ENCODE assay signal across 8 cellular contexts in the genomic region with DNA sequence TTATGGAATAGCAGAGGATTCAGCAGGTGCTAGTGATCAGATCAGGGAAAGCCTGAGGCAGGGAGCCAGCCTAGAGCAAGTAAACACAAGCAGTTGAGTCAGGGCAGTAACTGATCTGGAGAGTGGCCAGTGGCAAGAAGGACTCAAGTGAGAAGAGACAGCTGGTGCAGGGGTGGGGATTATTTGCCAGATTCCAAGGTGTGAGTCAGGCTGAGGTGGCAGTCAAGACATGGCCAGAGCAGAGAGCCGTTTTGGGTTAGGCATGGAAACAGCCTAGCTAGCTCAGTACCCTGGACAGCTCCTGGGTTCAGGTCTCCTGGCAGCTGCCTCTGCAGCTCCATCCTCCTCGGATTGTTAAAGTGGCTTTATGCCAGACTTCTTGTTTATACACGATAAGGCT.
A peak's percentile ranks its signal among the peaks of the same experiment; 100 is the strongest.
DNase-seq lines count a peak whose midpoint lies in the region; ATAC-seq, FAIRE-seq and TF ChIP-seq lines count a peak whose summit lies in the region.

No MANE protein-coding gene starts in this region.

- no peak for TF ChIP-seq POLR2A in esophagus squamous epithelium (IDR thresholded peaks at IDR 0.05)

- intact Hi-C loops in esophagus squamous epithelium (cut with DNase I): no loop called here
- intact Hi-C loops in kidney (cut with DNase I): no loop called here

- H3K9me3 Mint-ChIP-seq in WTC11: no peaks in the 10 kb centered on the region

- TF ChIP-seq CTCF in LNCaP clone FGC (IDR thresholded peaks at IDR 0.05; ENCODE audit: control insufficient read depth, extremely low read depth, insufficient read depth) (no peak), WTC11 (IDR thresholded peaks at IDR 0.05) (no peak), esophagus squamous epithelium (IDR thresholded peaks at IDR 0.05) (no peak), kidney (IDR thresholded peaks at IDR 0.05; ENCODE audit: borderline replicate concordance, extremely low read depth, insufficient read depth) (no peak)

- no peaks in the 10 kb centered on the region for H3K27me3 ChIP-seq in esophagus squamous epithelium

- ATAC-seq in WTC11 (peak; percentile 99), HG02852 (IDR thresholded peaks at IDR 0.05; ENCODE audit: unreplicated experiment) (no peak), HG03280 (IDR thresholded peaks at IDR 0.05; ENCODE audit: unreplicated experiment) (no peak)

- H3K4me3 Mint-ChIP-seq in WTC11: no peak overlapping the region

- H3K36me3 ChIP-seq in esophagus squamous epithelium: no peaks in the 10 kb centered on the region
- H3K36me3 ChIP-seq in kidney (ENCODE audit: control insufficient read depth in 1 of 2, insufficient read depth in 2 of 2, low read length in 2 of 2): no peaks in the 10 kb centered on the region

- no peak overlapping the region for H3K9ac ChIP-seq in kidney (ENCODE audit: low read length in 2 of 2)

- CTCF ChIA-PET in WTC11 (lab: Charles Lee): interaction anchor here (1.0 kb wide), 2 partner anchors 125 to 289 kb away, joined by 4 read pairs; no protein-coding TSS in a partner anchor

- no peak for FAIRE-seq in kidney (lab: Jason Lieb, UNC)

- H3K4me1 Mint-ChIP-seq in WTC11: peaks cover 9% of the 10 kb centered on the region; the same call in 1 of the 2 replicates

- 0 to 4% methylated on average over 3 of the region's 3 CpGs for WGBS in esophagus squamous epithelium, 2 donors

- POLR2A ChIA-PET in WTC11 (lab: Charles Lee): no interaction called here

- H3K4me1 ChIP-seq in esophagus squamous epithelium (no peaks in the 10 kb centered on the region), kidney (ENCODE audit: control insufficient read depth in 1 of 2, insufficient read depth in 1 of 2, low read depth in 1 of 2, low read length in 2 of 2) (no peaks in the 10 kb centered on the region)

- H3K27ac ChIP-seq in esophagus squamous epithelium (no peak overlapping the region), kidney (ENCODE audit: low read depth in 2 of 2, low read length in 2 of 2) (no peak overlapping the region)

- no peaks in the 10 kb centered on the region; the same call in 1 of the 2 replicates for H3K27me3 Mint-ChIP-seq in WTC11 (ENCODE audit: low read depth)

- no peak overlapping the region for H3K27ac Mint-ChIP-seq in WTC11

- peak; percentile 1 for DNase-seq in EH (ENCODE audit: low read depth)
- peak; percentile 65 for DNase-seq in LNCaP clone FGC (ENCODE audit: low read depth)
- peak; percentile 86 for DNase-seq in WTC11 (ENCODE audit: low spot score)
- peak; percentile 42 for DNase-seq in inferior parietal cortex (ENCODE audit: extremely low spot score)
- no peak for DNase-seq in esophagus squamous epithelium (lab: John Stamatoyannopoulos, UW)
- DNase-seq in kidney: no peak

- H3K4me3 ChIP-seq in LNCaP clone FGC (ENCODE audit: low read depth, low read length) (no peak overlapping the region), esophagus squamous epithelium (no peak overlapping the region), kidney (ENCODE audit: low read length in 2 of 2) (no peak overlapping the region)

- H3K9me3 ChIP-seq in esophagus squamous epithelium (no peaks in the 10 kb centered on the region), kidney (ENCODE audit: control insufficient read depth in 1 of 2, low read length in 2 of 2) (no peaks in the 10 kb centered on the region)

- H3K36me3 Mint-ChIP-seq in WTC11: no peaks in the 10 kb centered on the region

TF ChIP-seq in WTC11, 78 proteins besides CTCF, POLR2A, EP300 and RAD21 (continues in another document):
- TF ChIP-seq ZNF416 (CRISPR knock-in tag; IDR thresholded peaks at IDR 0.05) (no peak), GRHL2 (CRISPR knock-in tag; IDR thresholded peaks at IDR 0.05; ENCODE audit: insufficient replicate concordance, severe bottlenecking) (no peak), ZNF263 (CRISPR knock-in tag; IDR thresholded peaks at IDR 0.05; ENCODE audit: low read depth) (no peak), MYBL2 (CRISPR knock-in tag; IDR thresholded peaks at IDR 0.05) (no peak), FOXJ3 (CRISPR knock-in tag; IDR thresholded peaks at IDR 0.05; ENCODE audit: borderline replicate concordance) (no peak), ZBTB21 (CRISPR knock-in tag; IDR thresholded peaks at IDR 0.05; ENCODE audit: borderline replicate concordance) (peak; percentile 65; the same call in 1 of the 2 replicates), SMAD4 (CRISPR knock-in tag; IDR thresholded peaks at IDR 0.05) (no peak), ZNF396 (CRISPR knock-in tag; IDR thresholded peaks at IDR 0.05; ENCODE audit: borderline replicate concordance) (no peak), JUN (CRISPR knock-in tag; IDR thresholded peaks at IDR 0.05) (peak; percentile 79; the same call in 1 of the 2 replicates)
- TF ChIP-seq, protein P1, sequence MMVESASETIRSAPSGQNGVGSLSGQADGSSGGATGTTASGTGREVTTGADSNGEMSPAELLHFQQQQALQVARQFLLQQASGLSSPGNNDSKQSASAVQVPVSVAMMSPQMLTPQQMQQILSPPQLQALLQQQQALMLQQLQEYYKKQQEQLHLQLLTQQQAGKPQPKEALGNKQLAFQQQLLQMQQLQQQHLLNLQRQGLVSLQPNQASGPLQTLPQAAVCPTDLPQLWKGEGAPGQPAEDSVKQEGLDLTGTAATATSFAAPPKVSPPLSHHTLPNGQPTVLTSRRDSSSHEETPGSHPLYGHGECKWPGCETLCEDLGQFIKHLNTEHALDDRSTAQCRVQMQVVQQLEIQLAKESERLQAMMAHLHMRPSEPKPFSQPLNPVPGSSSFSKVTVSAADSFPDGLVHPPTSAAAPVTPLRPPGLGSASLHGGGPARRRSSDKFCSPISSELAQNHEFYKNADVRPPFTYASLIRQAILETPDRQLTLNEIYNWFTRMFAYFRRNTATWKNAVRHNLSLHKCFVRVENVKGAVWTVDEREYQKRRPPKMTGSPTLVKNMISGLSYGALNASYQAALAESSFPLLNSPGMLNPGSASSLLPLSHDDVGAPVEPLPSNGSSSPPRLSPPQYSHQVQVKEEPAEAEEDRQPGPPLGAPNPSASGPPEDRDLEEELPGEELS (CRISPR knock-in tag; IDR thresholded peaks at IDR 0.05): peak; percentile 75; the same call in 1 of the 2 replicates
- TF ChIP-seq, protein P2, sequence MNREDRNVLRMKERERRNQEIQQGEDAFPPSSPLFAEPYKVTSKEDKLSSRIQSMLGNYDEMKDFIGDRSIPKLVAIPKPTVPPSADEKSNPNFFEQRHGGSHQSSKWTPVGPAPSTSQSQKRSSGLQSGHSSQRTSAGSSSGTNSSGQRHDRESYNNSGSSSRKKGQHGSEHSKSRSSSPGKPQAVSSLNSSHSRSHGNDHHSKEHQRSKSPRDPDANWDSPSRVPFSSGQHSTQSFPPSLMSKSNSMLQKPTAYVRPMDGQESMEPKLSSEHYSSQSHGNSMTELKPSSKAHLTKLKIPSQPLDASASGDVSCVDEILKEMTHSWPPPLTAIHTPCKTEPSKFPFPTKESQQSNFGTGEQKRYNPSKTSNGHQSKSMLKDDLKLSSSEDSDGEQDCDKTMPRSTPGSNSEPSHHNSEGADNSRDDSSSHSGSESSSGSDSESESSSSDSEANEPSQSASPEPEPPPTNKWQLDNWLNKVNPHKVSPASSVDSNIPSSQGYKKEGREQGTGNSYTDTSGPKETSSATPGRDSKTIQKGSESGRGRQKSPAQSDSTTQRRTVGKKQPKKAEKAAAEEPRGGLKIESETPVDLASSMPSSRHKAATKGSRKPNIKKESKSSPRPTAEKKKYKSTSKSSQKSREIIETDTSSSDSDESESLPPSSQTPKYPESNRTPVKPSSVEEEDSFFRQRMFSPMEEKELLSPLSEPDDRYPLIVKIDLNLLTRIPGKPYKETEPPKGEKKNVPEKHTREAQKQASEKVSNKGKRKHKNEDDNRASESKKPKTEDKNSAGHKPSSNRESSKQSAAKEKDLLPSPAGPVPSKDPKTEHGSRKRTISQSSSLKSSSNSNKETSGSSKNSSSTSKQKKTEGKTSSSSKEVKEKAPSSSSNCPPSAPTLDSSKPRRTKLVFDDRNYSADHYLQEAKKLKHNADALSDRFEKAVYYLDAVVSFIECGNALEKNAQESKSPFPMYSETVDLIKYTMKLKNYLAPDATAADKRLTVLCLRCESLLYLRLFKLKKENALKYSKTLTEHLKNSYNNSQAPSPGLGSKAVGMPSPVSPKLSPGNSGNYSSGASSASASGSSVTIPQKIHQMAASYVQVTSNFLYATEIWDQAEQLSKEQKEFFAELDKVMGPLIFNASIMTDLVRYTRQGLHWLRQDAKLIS (CRISPR knock-in tag; IDR thresholded peaks at IDR 0.05; ENCODE audit: borderline replicate concordance): no peak
- TF ChIP-seq, protein P3, sequence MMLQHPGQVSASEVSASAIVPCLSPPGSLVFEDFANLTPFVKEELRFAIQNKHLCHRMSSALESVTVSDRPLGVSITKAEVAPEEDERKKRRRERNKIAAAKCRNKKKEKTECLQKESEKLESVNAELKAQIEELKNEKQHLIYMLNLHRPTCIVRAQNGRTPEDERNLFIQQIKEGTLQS (CRISPR knock-in tag; conservative IDR thresholded peaks at IDR 0.05): no peak
- TF ChIP-seq, protein P4, sequence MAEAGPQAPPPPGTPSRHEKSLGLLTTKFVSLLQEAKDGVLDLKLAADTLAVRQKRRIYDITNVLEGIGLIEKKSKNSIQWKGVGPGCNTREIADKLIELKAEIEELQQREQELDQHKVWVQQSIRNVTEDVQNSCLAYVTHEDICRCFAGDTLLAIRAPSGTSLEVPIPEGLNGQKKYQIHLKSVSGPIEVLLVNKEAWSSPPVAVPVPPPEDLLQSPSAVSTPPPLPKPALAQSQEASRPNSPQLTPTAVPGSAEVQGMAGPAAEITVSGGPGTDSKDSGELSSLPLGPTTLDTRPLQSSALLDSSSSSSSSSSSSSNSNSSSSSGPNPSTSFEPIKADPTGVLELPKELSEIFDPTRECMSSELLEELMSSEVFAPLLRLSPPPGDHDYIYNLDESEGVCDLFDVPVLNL (CRISPR knock-in tag; IDR thresholded peaks at IDR 0.05; ENCODE audit: borderline replicate concordance, low read depth): no peak
- TF ChIP-seq, protein P5, sequence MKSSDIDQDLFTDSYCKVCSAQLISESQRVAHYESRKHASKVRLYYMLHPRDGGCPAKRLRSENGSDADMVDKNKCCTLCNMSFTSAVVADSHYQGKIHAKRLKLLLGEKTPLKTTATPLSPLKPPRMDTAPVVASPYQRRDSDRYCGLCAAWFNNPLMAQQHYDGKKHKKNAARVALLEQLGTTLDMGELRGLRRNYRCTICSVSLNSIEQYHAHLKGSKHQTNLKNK (CRISPR knock-in tag; IDR thresholded peaks at IDR 0.05): no peak
- TF ChIP-seq, protein P6, sequence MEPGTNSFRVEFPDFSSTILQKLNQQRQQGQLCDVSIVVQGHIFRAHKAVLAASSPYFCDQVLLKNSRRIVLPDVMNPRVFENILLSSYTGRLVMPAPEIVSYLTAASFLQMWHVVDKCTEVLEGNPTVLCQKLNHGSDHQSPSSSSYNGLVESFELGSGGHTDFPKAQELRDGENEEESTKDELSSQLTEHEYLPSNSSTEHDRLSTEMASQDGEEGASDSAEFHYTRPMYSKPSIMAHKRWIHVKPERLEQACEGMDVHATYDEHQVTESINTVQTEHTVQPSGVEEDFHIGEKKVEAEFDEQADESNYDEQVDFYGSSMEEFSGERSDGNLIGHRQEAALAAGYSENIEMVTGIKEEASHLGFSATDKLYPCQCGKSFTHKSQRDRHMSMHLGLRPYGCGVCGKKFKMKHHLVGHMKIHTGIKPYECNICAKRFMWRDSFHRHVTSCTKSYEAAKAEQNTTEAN (CRISPR knock-in tag; IDR thresholded peaks at IDR 0.05): no peak

Comparison
In these comparisons a context has a peak if more than half of its experiments do, and no peak if none do; other contexts are left out.
1. DNase-seq: peak in EH (single experiment), LNCaP clone FGC (single experiment), WTC11 (single experiment) and inferior parietal cortex (single experiment); none in esophagus squamous epithelium (single experiment) and kidney (single experiment).